Comparison of ENCODE assay signal across 20 cellular contexts in the genomic region with DNA sequence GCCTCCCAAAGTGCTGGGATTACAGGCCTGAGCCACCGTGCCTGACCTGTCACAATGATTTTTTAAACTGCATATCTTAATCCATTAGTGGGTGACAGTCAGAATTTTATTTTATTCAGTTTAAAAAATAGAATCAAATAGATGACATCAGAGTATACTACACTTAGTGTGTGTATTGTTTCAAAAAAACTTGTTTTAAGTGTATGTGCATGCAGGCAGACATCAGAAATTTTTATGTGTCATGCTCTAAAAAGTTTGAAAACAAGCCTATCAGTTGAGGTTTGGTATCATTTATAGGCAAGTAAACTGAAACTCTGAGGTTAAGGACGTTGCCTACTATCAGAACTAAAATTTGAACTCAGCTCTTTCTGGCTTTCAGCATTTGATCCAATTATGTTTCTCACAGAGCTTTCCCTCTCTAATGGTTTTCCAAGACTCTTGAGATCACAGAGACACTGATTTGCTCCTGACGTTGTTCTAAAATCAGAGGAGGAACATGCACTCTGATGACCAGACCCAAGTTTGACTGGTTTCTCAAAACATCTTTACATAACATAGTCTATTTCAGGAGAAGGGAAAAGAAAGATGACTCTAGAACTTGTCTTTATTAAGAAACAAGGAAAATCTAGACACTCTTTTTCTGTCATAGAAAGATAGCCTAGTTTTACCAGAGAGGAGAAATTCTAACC.
DNase-seq lines count a peak whose midpoint lies in the region; ATAC-seq and TF ChIP-seq lines count a peak whose summit lies in the region.
"Had no signal": no experiment of that assay in that cellular context is flagged by ENCODE, and none has a peak within 500 bp of the region (broad histone marks: within the 10 kb centered on the region; RNA-seq: fewer than 3 reads in every experiment).

No MANE protein-coding gene starts in this region.

- H3K27me3 ChIP-seq in KMS-11 (ENCODE audit: insufficient read depth, low read depth) = no peaks in the 10 kb centered on the region

- no peak overlapping the region for H3K4me3 Mint-ChIP-seq in activated T-helper 17 cell treated with anti-CD3 and anti-CD28 coated beads, Interleukin-2, amount 50 U/mL, for 72 hours
- H3K4me3 Mint-ChIP-seq in stimulated activated effector memory CD8-positive, alpha-beta T cell treated with anti-CD3 and anti-CD28 coated beads, Interleukin-12 subunit alpha, Interleukin-12 subunit beta, amount 100 ng/mL, for 72 hours = no peak overlapping the region
- H3K4me3 Mint-ChIP-seq: B cell; CD4-positive, CD25-positive, alpha-beta regulatory T cell; CD8-positive, alpha-beta memory T cell; HFFc6 had no signal

- H3K27ac ChIP-seq in KMS-11 = no peak overlapping the region
- H3K27ac ChIP-seq: 22Rv1, HL-60 had no signal

- H3K4me1 Mint-ChIP-seq in activated T-helper 17 cell treated with anti-CD3 and anti-CD28 coated beads, Interleukin-2, amount 50 U/mL, for 72 hours = no peaks in the 10 kb centered on the region
- H3K4me1 Mint-ChIP-seq in stimulated activated effector memory CD8-positive, alpha-beta T cell treated with anti-CD3 and anti-CD28 coated beads, Interleukin-12 subunit alpha, Interleukin-12 subunit beta, amount 100 ng/mL, for 72 hours = no peaks in the 10 kb centered on the region

- H3K9me3 Mint-ChIP-seq in activated T-helper 17 cell treated with anti-CD3 and anti-CD28 coated beads, Interleukin-2, amount 50 U/mL, for 72 hours = no peaks in the 10 kb centered on the region
- H3K9me3 Mint-ChIP-seq in stimulated activated effector memory CD8-positive, alpha-beta T cell treated with anti-CD3 and anti-CD28 coated beads, Interleukin-12 subunit alpha, Interleukin-12 subunit beta, amount 100 ng/mL, for 72 hours = no peaks in the 10 kb centered on the region
- H3K9me3 Mint-ChIP-seq: CD8-positive, alpha-beta memory T cell had no signal

- peak overlapping the region; percentile 33; the same call in 1 of the 2 replicates for H3K4me2 ChIP-seq in KMS-11

- no peaks in the 10 kb centered on the region for H3K27me3 Mint-ChIP-seq in activated T-helper 17 cell treated with anti-CD3 and anti-CD28 coated beads, Interleukin-2, amount 50 U/mL, for 72 hours
- H3K27me3 Mint-ChIP-seq: B cell; CD8-positive, alpha-beta memory T cell had no signal

- peak; percentile 23 for ATAC-seq in activated T-helper 17 cell treated with anti-CD3 and anti-CD28 coated beads, Interleukin-2, amount 50 U/mL, for 72 hours (replicated peaks)
- ATAC-seq in stimulated activated effector memory CD8-positive, alpha-beta T cell treated with anti-CD3 and anti-CD28 coated beads, Interleukin-12 subunit alpha, Interleukin-12 subunit beta, amount 100 ng/mL, for 72 hours = peak; percentile 39

- H3K36me3 Mint-ChIP-seq in activated T-helper 17 cell treated with anti-CD3 and anti-CD28 coated beads, Interleukin-2, amount 50 U/mL, for 72 hours (ENCODE audit: low read depth) = no peaks in the 10 kb centered on the region
- H3K36me3 Mint-ChIP-seq in stimulated activated effector memory CD8-positive, alpha-beta T cell treated with anti-CD3 and anti-CD28 coated beads, Interleukin-12 subunit alpha, Interleukin-12 subunit beta, amount 100 ng/mL, for 72 hours = peaks cover 5% of the 10 kb centered on the region
- H3K36me3 Mint-ChIP-seq: CD4-positive, CD25-positive, alpha-beta regulatory T cell; CD8-positive, alpha-beta memory T cell had no signal

- no peaks in the 10 kb centered on the region for H4K20me1 ChIP-seq in KMS-11 (ENCODE audit: insufficient read depth)

- no peak overlapping the region for H3K4me3 ChIP-seq in KMS-11 (IDR thresholded peaks at IDR 0.05; ENCODE audit: insufficient read depth, low read depth, low read length)

- H3K4me1 ChIP-seq in KMS-11 (ENCODE audit: low read depth, poor library complexity, severe bottlenecking) = peaks cover 10% of the 10 kb centered on the region

- H3K79me2 ChIP-seq in KMS-11 (ENCODE audit: insufficient read depth, low read depth) = no peaks in the 10 kb centered on the region

- no peak overlapping the region for H3K9ac ChIP-seq in KMS-11

- H3K27ac Mint-ChIP-seq in activated T-helper 17 cell treated with anti-CD3 and anti-CD28 coated beads, Interleukin-2, amount 50 U/mL, for 72 hours = no peak overlapping the region
- no peak overlapping the region for H3K27ac Mint-ChIP-seq in stimulated activated effector memory CD8-positive, alpha-beta T cell treated with anti-CD3 and anti-CD28 coated beads, Interleukin-12 subunit alpha, Interleukin-12 subunit beta, amount 100 ng/mL, for 72 hours
- H3K27ac Mint-ChIP-seq: B cell; CD4-positive, CD25-positive, alpha-beta regulatory T cell; CD8-positive, alpha-beta memory T cell; HFFc6 had no signal

- H3K36me3 ChIP-seq in KMS-11 (ENCODE audit: insufficient read depth) = no peaks in the 10 kb centered on the region

- H2AFZ ChIP-seq in KMS-11 (ENCODE audit: low read depth) = no peak overlapping the region

- peak; percentile 16 for DNase-seq in NCI-H82 (lab: John Stamatoyannopoulos, UW)
- no peak for DNase-seq in NCI-H82 treated with DMSO at 0.1 percent for 48 hours (lab: John Stamatoyannopoulos, UW; ENCODE audit: unreplicated experiment)
- DNase-seq in stimulated activated effector memory CD8-positive, alpha-beta T cell treated with anti-CD3 and anti-CD28 coated beads, Interleukin-12 subunit alpha, Interleukin-12 subunit beta, amount 100 ng/mL, for 72 hours (ENCODE audit: low spot score in 2 of 2) = no peak
- DNase-seq in NCI-H2029 treated with DMSO at 0.1 percent for 48 hours (lab: John Stamatoyannopoulos, UW) = no peak
- no peak for DNase-seq in germinal center (ENCODE audit: low spot score)
- no peak for DNase-seq in H4 (ENCODE audit: low spot score)
- DNase-seq: C1 segment of cervical spinal cord; CD4-positive, CD25-positive, alpha-beta regulatory T cell; CD8-positive, alpha-beta memory T cell; COR-L47; DMS 273 treated with DMSO at 0.1 percent for 48 hours; DMS53; EL; HCEC 1CT; HFFc6 had no signal

- no peak for TF ChIP-seq CTCF in KMS-11 (conservative IDR thresholded peaks at IDR 0.05; ENCODE audit: low read depth, low read length)
